Comparison of ENCODE assay signal across 8 cellular contexts in genomic region chr7:130486114-130486962, GRCh38. TPM values are rescaled to one million over a fixed set of nuclear protein-coding genes. Genes with fewer than 3 reads are reported as not detected.
DNase-seq lines count a peak whose midpoint lies in the region; ATAC-seq, FAIRE-seq and TF ChIP-seq lines count a peak whose summit lies in the region.

No MANE protein-coding gene starts in this region.

- no peaks in the 10 kb centered on the region for H3K9me3 ChIP-seq in GM12878 (replicated peaks; ENCODE audit: control insufficient read depth, insufficient read depth, low read length)

- WGBS in GM12878 (ENCODE audit: insufficient coverage, insufficient replicate concordance, low lambda C conversion rate, missing lambda C conversion rate), result 2% methylated on average over 66 of the region's 69 CpGs

- peak; percentile 88 for ATAC-seq in GM12878

- FAIRE-seq in GM12878 (lab: Jason Lieb, UNC), result peak; percentile 78

- no peak overlapping the region; the same call in 1 of the 2 replicates for H3K9ac ChIP-seq in GM12878 (ENCODE audit: control insufficient read depth, insufficient read depth, low read length)

- peak overlapping the region; percentile 94 for H2AFZ ChIP-seq in GM12878 (ENCODE audit: control insufficient read depth, low read depth, low read length)

- no TSS peak for BruUV-seq in GM12878 (replicated peaks; lab: Mats Ljungman, UMichigan)

- TF ChIP-seq CTCF in GM10266 (IDR thresholded peaks at IDR 0.05; ENCODE audit: control insufficient read depth, insufficient read depth, low read depth, missing control alignments) (peak; percentile 78), GM12878 (IDR thresholded peaks at IDR 0.05 in 2 of 3, conservative IDR thresholded peaks at IDR 0.05 in 1 of 3; ENCODE audit: control insufficient read depth in 2 of 3, extremely low read depth in 1 of 3, insufficient read depth in 1 of 3, low read depth in 3 of 3, low read length in 3 of 3) (peak; percentile 58 to 77 (median 70))

- H3K79me2 ChIP-seq in GM12878 (ENCODE audit: control insufficient read depth, insufficient read depth, low read length), result no peaks in the 10 kb centered on the region

- H3K27ac ChIP-seq in GM12878 (ENCODE audit: control insufficient read depth, insufficient read depth), result no peak overlapping the region

- H3K9me3 Mint-ChIP-seq in T-helper 2 cell treated with Interferon-gamma antibody and Interleukin-4, amounts not matched to agents 5 μg/mL and 100 μg/mL, for 36 hours, result no peaks in the 10 kb centered on the region

- H3K4me2 ChIP-seq in GM12878 (ENCODE audit: control insufficient read depth, insufficient read depth), result peak overlapping the region; percentile 100

- no peak for TF ChIP-seq POLR2A in GM12878 (IDR thresholded peaks at IDR 0.05; ENCODE audit: low read depth, low read length)

- DNase-seq in GM10266 (ENCODE audit: extremely low spot score) (peak; percentile 67), KG1 (lab: John Stamatoyannopoulos, UW) (peak; percentile 14), GM12878 (ENCODE audit: low read depth, low spot score) (no peak), iPS-NIHi11 (ENCODE audit: low spot score) (peak; percentile 96), epidermal melanocyte (ENCODE audit: insufficient read length, low spot score) (no peak), NCI-H128 (lab: John Stamatoyannopoulos, UW; ENCODE audit: unreplicated experiment) (no peak)
- peak; percentile 38 for DNase-seq in T-helper 2 cell treated with Interferon-gamma antibody and Interleukin-4, amounts not matched to agents 5 μg/mL and 100 μg/mL, for 36 hours (ENCODE audit: low spot score)
- peak; percentile 57 for DNase-seq in stimulated activated CD4-positive, alpha-beta T cell treated with anti-CD3 and anti-CD28 coated beads, Interleukin-12 subunit alpha, Interleukin-12 subunit beta, amount 100 ng/mL, for 4 hours

- no peaks in the 10 kb centered on the region for H4K20me1 ChIP-seq in GM12878 (ENCODE audit: control insufficient read depth, insufficient read depth)

- intact Hi-C loops in GM12878 (cut with micrococcal nuclease; ENCODE audit: unreplicated experiment), result loop anchor here (5.0 kb wide), 2 partner anchors 119 to 271 kb away; no protein-coding TSS in a partner anchor

- POLR2A ChIA-PET in GM12878 (lab: Charles Lee), result no interaction called here

- peaks cover 67% of the 10 kb centered on the region for H3K27me3 Mint-ChIP-seq in T-helper 2 cell treated with Interferon-gamma antibody and Interleukin-4, amounts not matched to agents 5 μg/mL and 100 μg/mL, for 36 hours (ENCODE audit: low read depth)

- in situ Hi-C loops in GM12878 (cut with MboI), result no loop called here

- no peak overlapping the region for H3K27ac Mint-ChIP-seq in T-helper 2 cell treated with Interferon-gamma antibody and Interleukin-4, amounts not matched to agents 5 μg/mL and 100 μg/mL, for 36 hours

- no peaks in the 10 kb centered on the region; a peak in 1 of 4 replicates for H3K27me3 ChIP-seq in GM12878 (replicated peaks in 1 of 2; ENCODE audit: control insufficient read depth in 2 of 2, insufficient read depth in 2 of 2, low read length in 1 of 2)

- peak; percentile 64 for TF ChIP-seq RAD21 in GM12878 (IDR thresholded peaks at IDR 0.05; ENCODE audit: insufficient read depth, low read depth, low read length)

- CTCF ChIA-PET in GM12878 (lab: Yijun Ruan, JAX), result interaction anchor here (0.8 to 2.6 kb wide), 11 partner anchors 9 to 346 kb away, joined by 3 to 12 read pairs (median 3); no protein-coding TSS in a partner anchor

- H3K4me1 ChIP-seq in GM12878 (ENCODE audit: control insufficient read depth, insufficient read depth, low read length), result peaks cover 11% of the 10 kb centered on the region

- peak overlapping the region; percentile 79 for H3K4me3 Mint-ChIP-seq in T-helper 2 cell treated with Interferon-gamma antibody and Interleukin-4, amounts not matched to agents 5 μg/mL and 100 μg/mL, for 36 hours

- SMC1A ChIA-PET in GM12878 (lab: Charles Lee; ENCODE audit: uncharacterized antibody, unreplicated experiment), result interaction anchor here (0.7 to 1.9 kb wide), 6 partner anchors 7 to 108 kb away, joined by 3 to 6 read pairs (median 4); no protein-coding TSS in a partner anchor

- H3K4me3 ChIP-seq in GM12878, result peak overlapping the region; percentile 48

- H3K36me3 ChIP-seq in GM12878 (ENCODE audit: control insufficient read depth in 2 of 2, insufficient read depth in 2 of 2, low read length in 1 of 2), result no peaks in the 10 kb centered on the region

- RAD21 ChIA-PET in GM12878 (lab: Charles Lee; ENCODE audit: unreplicated experiment), result interaction anchor here (0.9 to 1.2 kb wide), 3 partner anchors 9 to 272 kb away, joined by 3 to 5 read pairs (median 4); no protein-coding TSS in a partner anchor

- no peaks in the 10 kb centered on the region for H3K36me3 Mint-ChIP-seq in T-helper 2 cell treated with Interferon-gamma antibody and Interleukin-4, amounts not matched to agents 5 μg/mL and 100 μg/mL, for 36 hours (ENCODE audit: low read depth)

- TF ChIP-seq EP300 in GM12878 (IDR thresholded peaks at IDR 0.05; ENCODE audit: borderline replicate concordance in 1 of 2, control insufficient read depth in 1 of 2, low read depth in 2 of 2, low read length in 2 of 2), result no peak

- peaks cover 14% of the 10 kb centered on the region for H3K4me1 Mint-ChIP-seq in T-helper 2 cell treated with Interferon-gamma antibody and Interleukin-4, amounts not matched to agents 5 μg/mL and 100 μg/mL, for 36 hours (ENCODE audit: low read depth)

TF ChIP-seq in GM12878, 131 proteins besides CTCF, POLR2A, EP300 and RAD21 (continues in another document):
- TF ChIP-seq NKRF (conservative IDR thresholded peaks at IDR 0.05) (no peak), SRF (IDR thresholded peaks at IDR 0.05; ENCODE audit: low read depth in 2 of 2, low read length in 2 of 2) (no peak), BMI1 (IDR thresholded peaks at IDR 0.05; ENCODE audit: borderline replicate concordance) (no peak), CBX3 (IDR thresholded peaks at IDR 0.05; ENCODE audit: borderline replicate concordance, low read depth) (no peak), RCOR1 (conservative IDR thresholded peaks at IDR 0.05; ENCODE audit: low read depth, low read length) (no peak), NR2C2 (IDR thresholded peaks at IDR 0.05; ENCODE audit: borderline replicate concordance, control insufficient read depth, insufficient read length, low read depth) (no peak), EGR1 (IDR thresholded peaks at IDR 0.05; ENCODE audit: borderline replicate concordance in 1 of 2, low read depth in 2 of 2, low read length in 2 of 2) (peak in 1 of 2 experiments; percentile 40; a peak in 1 of 3 replicates)

RNA-seq across cellular contexts. Expression of gene MEST, which starts 5.5 kb away (rescaled TPM):
- total RNA-seq in GM12878 (2013; cell fraction: nucleolus; rRNA removed), result 35.5 and 41.5 TPM in 2 replicates
- total RNA-seq in GM12878 (2014; rRNA removed) (10.2 and 10.3 TPM in 2 replicates), GM12878 (2014; rRNA removed; fragmentation: Illumina TruSeq; extraction: Trizol) (8.0 and 8.2 TPM in 2 replicates), GM12878 (2021) (8.2 and 10.1 TPM in 2 replicates)
- polyA plus RNA-seq in GM12878 (2011; ENCODE audit: low read depth), result 13.8 TPM
- polyA plus RNA-seq in GM12878 (2011; rRNA removed) (1.0 and 1.9 TPM in 2 replicates), GM12878 (2014; fragmentation: Illumina TruSeq; extraction: Trizol) (10.2 and 13.0 TPM in 2 replicates), GM12878 (2014; fragmentation: Nextera tagmentation; extraction: Ambion mirVana) (10 to 100 TPM in 1 of 2 experiments, 1 to 10 TPM in 1; 8.3 to 18.2 TPM), GM12878 (2014; rRNA removed) (5.4 and 6.3 TPM in 2 replicates), GM12878 (2016; fragmentation: Nextera tagmentation; extraction: Ambion mirVana) (1 to 10 TPM; 6.6 to 7.2 TPM)
- 0.88 and 1.1 TPM in 2 replicates for polyA plus RNA-seq in GM12878 (2011; cell fraction: cytosol; rRNA removed)
- 0.40 and 0.53 TPM in 2 replicates for polyA plus RNA-seq in GM12878 (2011; cell fraction: nucleus; rRNA removed)
- 2.8 and 3.9 TPM in 2 replicates for polyA plus RNA-seq in GM12878 (2012)
- 1.5 and 2.3 TPM in 2 replicates for polyA minus RNA-seq in GM12878 (2011; rRNA and poly(A)+ RNA removed)
- 0.52 and 0.67 TPM in 2 replicates for polyA minus RNA-seq in GM12878 (2011; cell fraction: cytosol; rRNA and poly(A)+ RNA removed)
- 0.60 and 0.86 TPM in 2 replicates for polyA minus RNA-seq in GM12878 (2011; cell fraction: nucleus; rRNA and poly(A)+ RNA removed)

RNA-seq across cellular contexts. Expression of gene CEP41, which starts 45.5 kb away (rescaled TPM):
- 22.5 and 22.7 TPM in 2 replicates for total RNA-seq in GM12878 (2013; cell fraction: nucleolus; rRNA removed)
- total RNA-seq in GM12878 (2014; rRNA removed) (11.4 and 12.3 TPM in 2 replicates), GM12878 (2014; rRNA removed; fragmentation: Illumina TruSeq; extraction: Trizol) (13.1 and 15.1 TPM in 2 replicates), GM12878 (2021) (18.7 and 20.8 TPM in 2 replicates)
- 6.2 TPM for polyA plus RNA-seq in GM12878 (2011; ENCODE audit: low read depth)
- polyA plus RNA-seq in GM12878 (2011; rRNA removed) (20.1 and 20.4 TPM in 2 replicates), GM12878 (2014; fragmentation: Illumina TruSeq; extraction: Trizol) (27.3 and 28.5 TPM in 2 replicates), GM12878 (2014; fragmentation: Nextera tagmentation; extraction: Ambion mirVana) (10 to 100 TPM; 30.4 to 36.2 TPM), GM12878 (2014; rRNA removed) (18.8 and 22.0 TPM in 2 replicates), GM12878 (2016; fragmentation: Nextera tagmentation; extraction: Ambion mirVana) (10 to 100 TPM; 36.9 to 43.0 TPM)
- polyA plus RNA-seq in GM12878 (2011; cell fraction: cytosol; rRNA removed), result 16.0 and 17.6 TPM in 2 replicates
- polyA plus RNA-seq in GM12878 (2011; cell fraction: nucleus; rRNA removed), result 12.9 and 15.3 TPM in 2 replicates
- polyA plus RNA-seq in GM12878 (2012), result 6.2 and 6.8 TPM in 2 replicates
- polyA minus RNA-seq in GM12878 (2011; rRNA and poly(A)+ RNA removed), result 13.1 and 15.0 TPM in 2 replicates
- polyA minus RNA-seq in GM12878 (2011; cell fraction: cytosol; rRNA and poly(A)+ RNA removed), result 6.4 and 7.7 TPM in 2 replicates
- polyA minus RNA-seq in GM12878 (2011; cell fraction: nucleus; rRNA and poly(A)+ RNA removed), result 6.8 and 13.9 TPM in 2 replicates

Comparison
In these comparisons a context has a peak if more than half of its experiments do, and no peak if none do; other contexts are left out.
1. DNase-seq: peak in GM10266 (single experiment), KG1 (single experiment), T-helper 2 cell treated with Interferon-gamma antibody and Interleukin-4, amounts not matched to agents 5 μg/mL and 100 μg/mL, for 36 hours (single experiment), iPS-NIHi11 (single experiment) and stimulated activated CD4-positive, alpha-beta T cell treated with anti-CD3 and anti-CD28 coated beads, Interleukin-12 subunit alpha, Interleukin-12 subunit beta, amount 100 ng/mL, for 4 hours (single experiment); none in GM12878 (single experiment), epidermal melanocyte (single experiment) and NCI-H128 (single experiment).